12 cellular contexts compared by ENCODE assay signal in genomic region chr6:166758136-166758704, GRCh38.
DNase-seq lines count a peak whose midpoint lies in the region; ATAC-seq, FAIRE-seq and TF ChIP-seq lines count a peak whose summit lies in the region.
"Had no signal": no experiment of that assay in that cellular context is flagged by ENCODE, and none has a peak within 500 bp of the region (broad histone marks: within the 10 kb centered on the region; RNA-seq: fewer than 3 reads in every experiment).

No MANE protein-coding gene starts in this region.

- no peak for TF ChIP-seq POLR2A in HepG2 (IDR thresholded peaks at IDR 0.05; ENCODE audit: insufficient read depth in 1 of 2, low read depth in 2 of 2, low read length in 2 of 2)
- TF ChIP-seq POLR2A in right lobe of liver (IDR thresholded peaks at IDR 0.05) = no peak

- 0 out of 2 replicates have a peak, but pooled peaks cover 3% of the 10 kb centered on the region for H4K20me1 ChIP-seq in HepG2 (ENCODE audit: insufficient read depth, low read length)

- peak overlapping the region; percentile 6 for H3K23ac ChIP-seq in mesendoderm (ENCODE audit: low read length)

- DNase-seq in HepG2 (ENCODE audit: low spot score) (no peak), right lobe of liver (no peak), MCF 10A (ENCODE audit: unreplicated experiment) (no peak), mesendoderm (no peak), SKM-1 (lab: John Stamatoyannopoulos, UW; ENCODE audit: unreplicated experiment) (no peak), activated gamma-delta T cell treated with Interleukin-2 at 50 U/mL for 16 hours (no peak), pons (ENCODE audit: low spot score) (no peak)
- DNase-seq: GOT3, NCI-H226 had no signal

- no peak overlapping the region for H2AK5ac ChIP-seq in mesendoderm (ENCODE audit: low read length)

- H3K9me3 ChIP-seq in HepG2 (ENCODE audit: low read length) (no peaks in the 10 kb centered on the region), right lobe of liver (no peaks in the 10 kb centered on the region)

- no peaks in the 10 kb centered on the region for H3K36me3 Mint-ChIP-seq in MCF 10A (ENCODE audit: insufficient read depth, unreplicated experiment)

- CTCF ChIA-PET in HepG2 (lab: Yijun Ruan, JAX; ENCODE audit: low intra/inter-chr PET ratio, low total read pairs) (no interaction called here), MCF 10A (lab: Yijun Ruan, JAX) (interaction anchor here (0.8 to 1.5 kb wide), 2 partner anchors 16 to 392 kb away, joined by 3 to 5 read pairs; no protein-coding TSS in a partner anchor)

- H2BK15ac ChIP-seq in mesendoderm (replicated peaks; ENCODE audit: low read depth) = no peak overlapping the region

- H3K27me3 Mint-ChIP-seq in MCF 10A (ENCODE audit: insufficient read depth, unreplicated experiment) = peaks cover 42% of the 10 kb centered on the region

- ATAC-seq in HepG2 (peak; percentile 52), right lobe of liver (no peak), GM21381 (IDR thresholded peaks at IDR 0.05; ENCODE audit: unreplicated experiment) (no peak)

- H3K27me3 ChIP-seq in HepG2 (ENCODE audit: control insufficient read depth in 1 of 2, insufficient read depth in 2 of 2, low read length in 2 of 2) = peaks cover 7 to 67% of the 10 kb centered on the region in 2 experiments; a peak in 4 of 5 replicates
- H3K27me3 ChIP-seq in right lobe of liver = no peaks in the 10 kb centered on the region
- H3K27me3 ChIP-seq in mesendoderm (ENCODE audit: insufficient read depth, low read length, poor library complexity) = no peaks in the 10 kb centered on the region

- TF ChIP-seq RAD21 in HepG2 (CRISPR knock-in tag; IDR thresholded peaks at IDR 0.05) = no peak

- no peak for TF ChIP-seq CTCF in HepG2 (CRISPR knock-in tag; IDR thresholded peaks at IDR 0.05)
- TF ChIP-seq CTCF in right lobe of liver (IDR thresholded peaks at IDR 0.05) = no peak
- TF ChIP-seq CTCF in MCF 10A (IDR thresholded peaks at IDR 0.05; ENCODE audit: unreplicated experiment) = no peak

- H3K4me3 Mint-ChIP-seq in MCF 10A (ENCODE audit: unreplicated experiment) = peak overlapping the region; percentile 70
- H3K4me3 Mint-ChIP-seq: stimulated activated naive CD8-positive, alpha-beta T cell treated with anti-CD3 and anti-CD28 coated beads, Interleukin-15, Interleukin-2, amounts not matched to agents 100 ng/mL and 50 ng/mL, for 24 hours had no signal

- H3K79me2 ChIP-seq in HepG2 (ENCODE audit: insufficient read depth, low read length) = no peaks in the 10 kb centered on the region
- H3K79me2 ChIP-seq in mesendoderm (ENCODE audit: control insufficient read depth, insufficient read depth, low read length) = no peaks in the 10 kb centered on the region

- no peak overlapping the region for H2BK120ac ChIP-seq in mesendoderm (ENCODE audit: low read depth, low read length)

- FAIRE-seq in HepG2 (lab: Jason Lieb, UNC) = no peak
- FAIRE-seq: GM12892 had no signal

- H3K4me1 ChIP-seq in HepG2 (ENCODE audit: insufficient read depth, low read length) = no peaks in the 10 kb centered on the region
- H3K4me1 ChIP-seq in right lobe of liver = no peaks in the 10 kb centered on the region
- no peaks in the 10 kb centered on the region for H3K4me1 ChIP-seq in mesendoderm (ENCODE audit: control insufficient read depth, low read depth, low read length)

- no peak overlapping the region for H3K56ac ChIP-seq in mesendoderm (ENCODE audit: low read length)

- TF ChIP-seq EP300 in HepG2 (IDR thresholded peaks at IDR 0.05; ENCODE audit: low read depth in 2 of 2, low read length in 2 of 2) (no peak), HepG2 (CRISPR knock-in tag; IDR thresholded peaks at IDR 0.05; ENCODE audit: borderline replicate concordance) (no peak)

- no peak overlapping the region for H4K8ac ChIP-seq in mesendoderm (ENCODE audit: low read depth, low read length)

- peak overlapping the region; percentile 11 for H3K27ac Mint-ChIP-seq in MCF 10A (ENCODE audit: low read depth, unreplicated experiment)
- H3K27ac Mint-ChIP-seq: stimulated activated naive CD8-positive, alpha-beta T cell treated with anti-CD3 and anti-CD28 coated beads, Interleukin-15, Interleukin-2, amounts not matched to agents 100 ng/mL and 50 ng/mL, for 24 hours had no signal

- no peak overlapping the region for H3K4ac ChIP-seq in mesendoderm (ENCODE audit: low read depth, low read length)

- no peak overlapping the region for H2AFZ ChIP-seq in HepG2 (ENCODE audit: low read length)

- H3K4me1 Mint-ChIP-seq in MCF 10A (ENCODE audit: insufficient read depth, unreplicated experiment) = peaks cover 8% of the 10 kb centered on the region

- H3K9ac ChIP-seq in HepG2 (ENCODE audit: insufficient read depth, low read depth, low read length) (no peak overlapping the region), mesendoderm (ENCODE audit: low read length) (no peak overlapping the region)

- intact Hi-C loops in HepG2 (cut with micrococcal nuclease; ENCODE audit: unreplicated experiment) (no loop called here), right lobe of liver (cut with DNase I) (no loop called here), MCF 10A (cut with micrococcal nuclease) (loop anchor here (5.0 kb wide), 1 partner anchor 241 kb away; no protein-coding TSS in a partner anchor)

- H3K4me3 ChIP-seq in HepG2 (replicated peaks in 1 of 3; ENCODE audit: insufficient read depth in 1 of 3, low read depth in 2 of 3, low read length in 3 of 3) (no peak overlapping the region), right lobe of liver (no peak overlapping the region), mesendoderm (ENCODE audit: low read length) (no peak overlapping the region)

- H2BK5ac ChIP-seq in mesendoderm (ENCODE audit: low read length) = no peak overlapping the region

- POLR2A ChIA-PET in HepG2 (lab: Yijun Ruan, JAX) (no interaction called here), MCF 10A (lab: Yijun Ruan, JAX) (interaction anchor here (0.6 kb wide), 1 partner anchor 64 kb away, joined by 3 read pairs; no protein-coding TSS in a partner anchor)

- in situ Hi-C loops in HepG2 (cut with HindIII; ENCODE audit: extremely low pct_ligation_motif_present, low pct_unique_long_range_greater_than_20kb) = no loop called here

- H3K36me3 ChIP-seq in HepG2 (replicated peaks in 1 of 2; ENCODE audit: control insufficient read depth in 1 of 2, insufficient read depth in 2 of 2, low read length in 2 of 2) (no peaks in the 10 kb centered on the region), right lobe of liver (no peaks in the 10 kb centered on the region), mesendoderm (ENCODE audit: control insufficient read depth, insufficient read depth, low read length) (no peaks in the 10 kb centered on the region)

- no peaks in the 10 kb centered on the region for H3K9me3 Mint-ChIP-seq in MCF 10A (ENCODE audit: unreplicated experiment)
- H3K9me3 Mint-ChIP-seq: stimulated activated naive CD8-positive, alpha-beta T cell treated with anti-CD3 and anti-CD28 coated beads, Interleukin-15, Interleukin-2, amounts not matched to agents 100 ng/mL and 50 ng/mL, for 24 hours had no signal

- H3K79me1 ChIP-seq in mesendoderm (ENCODE audit: low read length) = no peaks in the 10 kb centered on the region

- H3K4me2 ChIP-seq in HepG2 (ENCODE audit: low read depth, low read length) (no peak overlapping the region), mesendoderm (ENCODE audit: low read length) (no peak overlapping the region)

- H3K18ac ChIP-seq in mesendoderm (ENCODE audit: low read length) = no peak overlapping the region

- 19% methylated on average over 15 of the region's 15 CpGs for WGBS in HepG2 (ENCODE audit: low lambda C conversion rate)
- WGBS in right lobe of liver (ENCODE audit: insufficient coverage, low coverage, low lambda C conversion rate, missing lambda C conversion rate) = 48% methylated on average over 12 of the region's 15 CpGs
- no CpG with 5 or more reads among the region's 15 CpGs for WGBS in mesendoderm (ENCODE audit: extremely low coverage, insufficient coverage, low lambda C conversion rate)

- H3K27ac ChIP-seq in HepG2 (ENCODE audit: extremely low read length, insufficient read depth, low read length) (no peak overlapping the region), right lobe of liver (no peak overlapping the region), mesendoderm (ENCODE audit: low read depth, low read length) (no peak overlapping the region)

- BruUV-seq in HepG2 (replicated peaks; lab: Mats Ljungman, UMichigan) (no TSS peak), MCF 10A (replicated peaks; lab: Mats Ljungman, UMichigan) (no TSS peak)

- H4K5ac ChIP-seq in mesendoderm (ENCODE audit: low read length) = no peak overlapping the region

TF ChIP-seq in HepG2, 621 proteins besides CTCF, POLR2A, EP300 and RAD21 (continues in another document):
- TF ChIP-seq ELK4 (CRISPR knock-in tag; IDR thresholded peaks at IDR 0.05; ENCODE audit: borderline replicate concordance) = no peak
- no peak for TF ChIP-seq ZNF713 (CRISPR knock-in tag; IDR thresholded peaks at IDR 0.05)
- TF ChIP-seq SALL2 (CRISPR knock-in tag; IDR thresholded peaks at IDR 0.05) = no peak
- no peak for TF ChIP-seq ZNF552 (CRISPR knock-in tag; IDR thresholded peaks at IDR 0.05; ENCODE audit: borderline replicate concordance)
- TF ChIP-seq NR2C2 (CRISPR knock-in tag; IDR thresholded peaks at IDR 0.05; ENCODE audit: borderline replicate concordance) = no peak
- no peak for TF ChIP-seq PRDM4 (CRISPR knock-in tag; IDR thresholded peaks at IDR 0.05; ENCODE audit: borderline replicate concordance)
